ENCODE assay signal across 19 cellular contexts in genomic region chr10:102202386-102202785, GRCh38.
"Had no signal": no experiment of that assay in that cellular context is flagged by ENCODE, and none has a peak within 500 bp of the region (broad histone marks: within the 10 kb centered on the region; RNA-seq: fewer than 3 reads in every experiment).

No MANE protein-coding gene starts in this region.

- H3K4me3 Mint-ChIP-seq: activated B cell treated with CpG ODN at 0.5 μM for 24 hours; activated CD4-positive, alpha-beta memory T cell treated with anti-CD3 and anti-CD28 coated beads for 36 hours; activated CD4-positive, alpha-beta T cell treated with anti-CD3 and anti-CD28 coated beads for 36 hours; activated T-helper 17 cell treated with anti-CD3 and anti-CD28 coated beads, Interleukin-2, amount 50 U/mL, for 72 hours; endodermal cell; natural killer cell treated with Interleukin-12 subunit alpha and Interleukin-12 subunit beta and Interleukin-15 and Interleukin-18, amount 100 ng/mL, for 72 hours; T-cell had no signal

- DNase-seq: activated B cell treated with CpG ODN at 0.5 μM for 24 hours; activated CD4-positive, alpha-beta memory T cell treated with anti-CD3 and anti-CD28 coated beads for 36 hours; activated CD4-positive, alpha-beta T cell treated with anti-CD3 and anti-CD28 coated beads for 36 hours; activated T-cell treated with anti-CD3 and anti-CD28 coated beads, Interleukin-2, amount 50 U/mL, for 1 hour; anterior cingulate cortex; body of pancreas; cortex of kidney; endodermal cell; esophagus squamous epithelium; gastrocnemius medialis; hippocampal formation; left ventricle myocardium superior; ovary; SK-N-SH; stimulated activated CD4-positive, alpha-beta T cell treated with anti-CD3 and anti-CD28 coated beads, Interleukin-12 subunit alpha, Interleukin-12 subunit beta, amount 100 ng/mL, for 4 hours; T-cell; upper lobe of right lung had no signal

- H3K36me3 Mint-ChIP-seq: natural killer cell treated with Interleukin-12 subunit alpha and Interleukin-12 subunit beta and Interleukin-15 and Interleukin-18, amount 100 ng/mL, for 72 hours; T-cell had no signal

- H3K4me1 Mint-ChIP-seq: activated T-helper 17 cell treated with anti-CD3 and anti-CD28 coated beads, Interleukin-2, amount 50 U/mL, for 72 hours; endodermal cell; T-cell had no signal

- H3K27ac Mint-ChIP-seq: activated B cell treated with CpG ODN at 0.5 μM for 24 hours; activated CD4-positive, alpha-beta memory T cell treated with anti-CD3 and anti-CD28 coated beads for 36 hours; activated CD4-positive, alpha-beta T cell treated with anti-CD3 and anti-CD28 coated beads for 36 hours; activated T-helper 17 cell treated with anti-CD3 and anti-CD28 coated beads, Interleukin-2, amount 50 U/mL, for 72 hours; endodermal cell; T-cell had no signal

- H3K27me3 Mint-ChIP-seq: activated CD4-positive, alpha-beta memory T cell treated with anti-CD3 and anti-CD28 coated beads for 36 hours had no signal

- ATAC-seq: activated CD4-positive, alpha-beta T cell treated with anti-CD3 and anti-CD28 coated beads for 36 hours; activated T-helper 17 cell treated with anti-CD3 and anti-CD28 coated beads, Interleukin-2, amount 50 U/mL, for 72 hours; body of pancreas; gastrocnemius medialis; left ventricle myocardium superior; natural killer cell treated with Interleukin-12 subunit alpha and Interleukin-12 subunit beta and Interleukin-15 and Interleukin-18, amount 100 ng/mL, for 72 hours; T-cell; upper lobe of right lung had no signal

- H3K9me3 Mint-ChIP-seq: natural killer cell treated with Interleukin-12 subunit alpha and Interleukin-12 subunit beta and Interleukin-15 and Interleukin-18, amount 100 ng/mL, for 72 hours had no signal
